ENCODE assay signal across 28 cellular contexts in the genomic region with DNA sequence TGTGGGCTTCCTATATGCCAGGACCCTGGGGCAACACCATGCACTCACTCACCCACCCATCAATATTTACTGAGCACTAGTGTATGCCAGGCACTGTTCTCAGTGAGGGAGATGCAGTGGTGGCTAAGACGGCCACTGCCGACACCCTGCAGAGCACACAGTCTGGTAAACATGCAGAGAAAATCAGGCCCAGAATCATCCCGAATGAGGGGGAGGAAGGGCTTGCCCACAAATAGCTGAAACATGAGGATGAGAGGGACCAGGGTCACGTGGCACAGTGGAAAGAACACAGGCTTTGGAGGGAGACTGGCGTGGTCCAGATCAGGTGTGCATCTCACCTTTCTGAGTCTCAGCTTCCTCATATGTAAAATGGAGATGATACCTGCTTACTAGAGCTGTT.
"Had no signal": no experiment of that assay in that cellular context is flagged by ENCODE, and none has a peak within 500 bp of the region (broad histone marks: within the 10 kb centered on the region; RNA-seq: fewer than 3 reads in every experiment).

No MANE protein-coding gene starts in this region.

- H3K4me3 ChIP-seq: coronary artery, esophagus muscularis mucosa, gastroesophageal sphincter, heart left ventricle, hepatocyte, left lung, mucosa of descending colon, ovary, psoas muscle, sigmoid colon, spleen, thoracic aorta, tibial nerve, upper lobe of left lung, uterus had no signal

- H3K36me3 ChIP-seq: esophagus muscularis mucosa, gastroesophageal sphincter, heart left ventricle, left lung, ovary, sigmoid colon, spleen, thoracic aorta, tibial nerve, upper lobe of left lung, uterus had no signal

- H3K9me3 Mint-ChIP-seq: mesothelial cell of epicardium; stimulated activated memory B cell treated with anti-CD40 and anti-IgM and Interleukin-4, amounts not matched to agents 10 μg/mL and 1 μg/mL and 100 μg/mL, for 72 hours; stimulated activated naive CD8-positive, alpha-beta T cell treated with anti-CD3 and anti-CD28 coated beads, Interleukin-15, Interleukin-2, amounts not matched to agents 100 ng/mL and 50 ng/mL, for 24 hours had no signal

- H3K27ac ChIP-seq: coronary artery, esophagus muscularis mucosa, foreskin keratinocyte, gastroesophageal sphincter, heart left ventricle, hepatocyte, left lung, ovary, psoas muscle, sigmoid colon, spleen, thoracic aorta, tibial nerve, upper lobe of left lung, uterus had no signal

- H3K4me1 Mint-ChIP-seq: mesothelial cell of epicardium had no signal

- H3K36me3 Mint-ChIP-seq: mesothelial cell of epicardium; naive B cell; stimulated activated memory B cell treated with anti-CD40 and anti-IgM and Interleukin-4, amounts not matched to agents 10 μg/mL and 1 μg/mL and 100 μg/mL, for 72 hours had no signal

- ATAC-seq: foreskin keratinocyte; gastroesophageal sphincter; heart left ventricle; left lung; mucosa of descending colon; psoas muscle; right cardiac atrium; stimulated activated memory B cell treated with anti-CD40 and anti-IgM and Interleukin-4, amounts not matched to agents 10 μg/mL and 1 μg/mL and 100 μg/mL, for 72 hours had no signal

- H3K27me3 ChIP-seq: foreskin keratinocyte, ovary, upper lobe of left lung, uterus had no signal

- DNase-seq: dermis blood vessel endothelial cell; effector memory CD4-positive, alpha-beta T cell; foreskin keratinocyte; heart left ventricle; kidney; left lung; mesenchymal stem cell; mucosa of descending colon; naive B cell; occipital lobe; ovary; psoas muscle; right cardiac atrium; sigmoid colon; spleen; stimulated activated CD4-positive, alpha-beta T cell treated with anti-CD3 and anti-CD28 coated beads, Interleukin-4, amount 100 ng/mL, for 4 hours; upper lobe of left lung; uterus had no signal

- H3K79me2 ChIP-seq: hepatocyte had no signal

- H3K4me2 ChIP-seq: hepatocyte had no signal

- H3K9me3 ChIP-seq: esophagus muscularis mucosa, gastroesophageal sphincter, heart left ventricle, left lung, mucosa of descending colon, ovary, psoas muscle, sigmoid colon, spleen, thoracic aorta, tibial nerve, upper lobe of left lung, uterus had no signal

- H3K4me1 ChIP-seq: esophagus muscularis mucosa, foreskin keratinocyte, gastroesophageal sphincter, heart left ventricle, left lung, psoas muscle, spleen, tibial nerve, upper lobe of left lung, uterus had no signal

- H3K27ac Mint-ChIP-seq: mesothelial cell of epicardium; naive B cell; stimulated activated memory B cell treated with anti-CD40 and anti-IgM and Interleukin-4, amounts not matched to agents 10 μg/mL and 1 μg/mL and 100 μg/mL, for 72 hours; stimulated activated naive CD8-positive, alpha-beta T cell treated with anti-CD3 and anti-CD28 coated beads, Interleukin-15, Interleukin-2, amounts not matched to agents 100 ng/mL and 50 ng/mL, for 24 hours had no signal

- FAIRE-seq: endothelial cell of umbilical vein, kidney had no signal

- H2AFZ ChIP-seq: hepatocyte had no signal

- H3K4me3 Mint-ChIP-seq: mesothelial cell of epicardium; stimulated activated memory B cell treated with anti-CD40 and anti-IgM and Interleukin-4, amounts not matched to agents 10 μg/mL and 1 μg/mL and 100 μg/mL, for 72 hours; stimulated activated naive CD8-positive, alpha-beta T cell treated with anti-CD3 and anti-CD28 coated beads, Interleukin-15, Interleukin-2, amounts not matched to agents 100 ng/mL and 50 ng/mL, for 24 hours had no signal
